ENCODE assay signal across 8 cellular contexts in genomic region chr3:62318752-62319569, GRCh38. TPM values are rescaled to one million over a fixed set of nuclear protein-coding genes. Genes with fewer than 3 reads are reported as not detected.
DNase-seq lines count a peak whose midpoint lies in the region; ATAC-seq and TF ChIP-seq lines count a peak whose summit lies in the region.

No MANE protein-coding gene starts in this region.

- no peaks in the 10 kb centered on the region for H3K4me1 ChIP-seq in uterus

- H3K27me3 ChIP-seq in uterus = no peaks in the 10 kb centered on the region

- TF ChIP-seq RAD21 in Ishikawa (IDR thresholded peaks at IDR 0.05; ENCODE audit: low read depth) = no peak

- 0 out of 2 replicates have a peak, but pooled peaks have one; percentile 6 for TF ChIP-seq EP300 in Ishikawa (IDR thresholded peaks at IDR 0.05; ENCODE audit: borderline replicate concordance)

- no peaks in the 10 kb centered on the region for H3K9me3 ChIP-seq in uterus

- DNase-seq in D341Med (ENCODE audit: low spot score) = peak; percentile 94
- DNase-seq in T-helper 2 cell = peak; percentile 6 to 86 (median 53)
- DNase-seq in astrocyte of the hippocampus (ENCODE audit: low read depth, low spot score) = peak; percentile 95
- DNase-seq in hepatic stellate cell (ENCODE audit: low spot score) = peak; percentile 69
- peak; percentile 82 for DNase-seq in putamen (ENCODE audit: low spot score)
- peak; percentile 64 to 74 for DNase-seq in uterus

- TF ChIP-seq POLR2A in uterus (IDR thresholded peaks at IDR 0.05) = no peak

- ATAC-seq in GM21576 (IDR thresholded peaks at IDR 0.05; ENCODE audit: unreplicated experiment) = peak; percentile 97

- peak overlapping the region; percentile 38 to 48 for H3K27ac ChIP-seq in uterus

- TF ChIP-seq CTCF in uterus (IDR thresholded peaks at IDR 0.05) = no peak

- intact Hi-C loops in uterus (cut with DNase I; ENCODE audit: low total_unique reads) = no loop called here

- H3K4me3 ChIP-seq in uterus = peak overlapping the region; percentile 47 to 51

- no peaks in the 10 kb centered on the region for H3K36me3 ChIP-seq in uterus

TF ChIP-seq in Ishikawa, 13 proteins besides CTCF, POLR2A, EP300 and RAD21:
- TF ChIP-seq TEAD4 (IDR thresholded peaks at IDR 0.05) (no peak), ZBTB7A (IDR thresholded peaks at IDR 0.05; ENCODE audit: low read depth) (0 out of 2 replicates have a peak, but pooled peaks have one; percentile 39), YY1 (IDR thresholded peaks at IDR 0.05; ENCODE audit: low read depth) (no peak), NFIC (IDR thresholded peaks at IDR 0.05) (no peak), TAF1 (IDR thresholded peaks at IDR 0.05; ENCODE audit: low read depth) (peak; percentile 46), FOXM1 (IDR thresholded peaks at IDR 0.05; ENCODE audit: borderline replicate concordance, low read depth) (no peak), CREB1 (IDR thresholded peaks at IDR 0.05; ENCODE audit: low read depth) (peak; percentile 33; the same call in 1 of the 2 replicates), EGR1 (IDR thresholded peaks at IDR 0.05) (no peak), CEBPB (IDR thresholded peaks at IDR 0.05) (no peak), REST (IDR thresholded peaks at IDR 0.05; ENCODE audit: low read depth) (peak; percentile 98), TCF12 (IDR thresholded peaks at IDR 0.05; ENCODE audit: low read depth) (0 out of 2 replicates have a peak, but pooled peaks have one; percentile 36)
- TF ChIP-seq, protein P1, sequence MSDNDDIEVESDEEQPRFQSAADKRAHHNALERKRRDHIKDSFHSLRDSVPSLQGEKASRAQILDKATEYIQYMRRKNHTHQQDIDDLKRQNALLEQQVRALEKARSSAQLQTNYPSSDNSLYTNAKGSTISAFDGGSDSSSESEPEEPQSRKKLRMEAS (IDR thresholded peaks at IDR 0.05) = peak; percentile 51; the same call in 1 of the 2 replicates
- TF ChIP-seq, protein P2, sequence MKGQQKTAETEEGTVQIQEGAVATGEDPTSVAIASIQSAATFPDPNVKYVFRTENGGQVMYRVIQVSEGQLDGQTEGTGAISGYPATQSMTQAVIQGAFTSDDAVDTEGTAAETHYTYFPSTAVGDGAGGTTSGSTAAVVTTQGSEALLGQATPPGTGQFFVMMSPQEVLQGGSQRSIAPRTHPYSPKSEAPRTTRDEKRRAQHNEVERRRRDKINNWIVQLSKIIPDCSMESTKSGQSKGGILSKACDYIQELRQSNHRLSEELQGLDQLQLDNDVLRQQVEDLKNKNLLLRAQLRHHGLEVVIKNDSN (IDR thresholded peaks at IDR 0.05) = peak; percentile 73
TF ChIP-seq in Ishikawa: peak in this region for 7.

RNA-seq across cellular contexts. Expression of gene FEZF2, which starts 54.4 kb away (rescaled TPM):
- total RNA-seq in uterus = not detected

Comparison
In these comparisons a context has a peak if more than half of its experiments do, and no peak if none do; other contexts are left out.
1. Peak in every context shown above with its lines: DNase-seq, ATAC-seq, H3K4me3 ChIP-seq and H3K27ac ChIP-seq.